7 cellular contexts compared by ENCODE assay signal in the genomic region with DNA sequence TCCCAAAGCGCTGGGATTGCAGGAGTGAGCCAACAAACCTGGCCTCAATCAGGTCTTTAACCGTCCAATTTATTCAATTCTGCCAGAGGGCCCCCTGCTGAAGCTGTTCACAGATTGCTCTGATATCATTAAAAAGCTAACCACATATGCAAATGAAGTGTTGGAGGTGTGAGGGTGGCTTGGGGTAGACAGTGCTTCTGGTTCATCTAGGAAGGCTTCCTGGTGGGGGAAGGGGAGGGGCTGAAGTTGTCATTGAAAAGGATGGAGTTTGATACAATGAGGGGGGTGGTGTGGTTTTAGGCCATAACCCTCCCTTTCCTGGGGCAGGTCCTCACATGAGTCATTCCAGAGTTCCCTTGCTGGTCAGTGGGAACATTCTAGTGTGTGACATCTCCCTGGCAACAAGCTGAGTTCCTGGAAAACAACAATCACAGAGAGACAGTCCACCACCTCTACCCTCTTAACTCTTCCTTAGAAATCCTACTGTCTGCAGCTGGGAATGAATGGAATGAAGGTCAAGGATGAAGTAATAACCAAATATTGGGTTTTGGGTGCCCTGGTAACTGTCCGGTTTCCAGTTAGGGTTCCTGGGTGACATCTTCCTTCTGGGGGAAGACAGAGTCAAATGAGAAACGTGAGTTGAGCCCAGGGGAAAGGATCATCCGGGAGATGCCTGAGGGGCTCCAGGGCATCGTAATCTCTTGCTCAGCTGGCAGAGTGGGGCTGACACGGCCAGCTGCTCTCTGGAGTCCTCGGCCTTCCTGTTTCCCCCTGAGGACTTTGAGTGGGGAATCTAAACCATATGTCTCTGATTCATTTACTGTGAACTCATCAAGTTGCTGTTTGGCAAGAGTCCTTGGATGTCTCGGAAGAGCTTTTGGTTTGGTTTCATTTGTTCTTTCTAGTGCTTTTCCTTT.
A peak's percentile ranks its signal among the peaks of the same experiment; 100 is the strongest.
DNase-seq lines count a peak whose midpoint lies in the region; FAIRE-seq and TF ChIP-seq lines count a peak whose summit lies in the region.

No MANE protein-coding gene starts in this region.

- H3K36me3 ChIP-seq in brain microvascular endothelial cell (replicated peaks) (no peaks in the 10 kb centered on the region), subcutaneous abdominal adipose tissue (ENCODE audit: control insufficient read depth in 5 of 5, insufficient read depth in 5 of 5, low read length in 5 of 5) (no peaks in the 10 kb centered on the region)

- H3K4me3 ChIP-seq in NB4 (ENCODE audit: low read depth, low read length), result no peak overlapping the region
- H3K4me3 ChIP-seq in brain microvascular endothelial cell (ENCODE audit: low read depth, low read length), result peak overlapping the region; percentile 31
- H3K4me3 ChIP-seq in subcutaneous abdominal adipose tissue (ENCODE audit: low read depth in 1 of 5, low read length in 5 of 5), result peak overlapping the region in 3 of 5 donors; percentile 28 to 51 (median 45)

- H3K9ac ChIP-seq in subcutaneous abdominal adipose tissue (ENCODE audit: low read length in 5 of 5), result peak overlapping the region; percentile 9 to 66 (median 48)

- no peak for TF ChIP-seq POLR2A in NB4 (IDR thresholded peaks at IDR 0.05; ENCODE audit: extremely low read depth, insufficient read length)

- no peaks in the 10 kb centered on the region for H3K9me3 ChIP-seq in subcutaneous abdominal adipose tissue (ENCODE audit: control insufficient read depth in 5 of 5, low read length in 5 of 5)

- DNase-seq in GM19239 (ENCODE audit: insufficient read length, low spot score) (no peak), NB4 (ENCODE audit: low read depth) (peak; percentile 26), brain microvascular endothelial cell (peak; percentile 99), kidney tubule cell (ENCODE audit: low spot score) (peak; percentile 98), Kasumi-1 (lab: John Stamatoyannopoulos, UW) (no peak)
- no peak for DNase-seq in activated CD4-positive, alpha-beta T cell treated with anti-CD3 and anti-CD28 coated beads for 48 hours

- in situ Hi-C loops in brain microvascular endothelial cell (cut with HindIII; ENCODE audit: low pct_ligation_motif_present, low sequenced_read_pairs), result no loop called here

- no peaks in the 10 kb centered on the region for H3K27me3 ChIP-seq in brain microvascular endothelial cell (replicated peaks)
- peaks cover 0 to 4% (median 0%) of the 10 kb centered on the region in 5 donors for H3K27me3 ChIP-seq in subcutaneous abdominal adipose tissue (ENCODE audit: control insufficient read depth in 5 of 5, insufficient read depth in 4 of 5, low read length in 5 of 5)

- TF ChIP-seq CTCF in NB4 (IDR thresholded peaks at IDR 0.05; ENCODE audit: low read depth, low read length) (no peak), brain microvascular endothelial cell (IDR thresholded peaks at IDR 0.05; ENCODE audit: low read depth, low read length, missing control alignments) (peak; percentile 2)

- peaks cover 12 to 66% (median 46%) of the 10 kb centered on the region in 5 donors for H3K4me1 ChIP-seq in subcutaneous abdominal adipose tissue (ENCODE audit: control insufficient read depth in 5 of 5, insufficient read depth in 5 of 5, low read length in 5 of 5)

- H3K27ac ChIP-seq in brain microvascular endothelial cell, result peak overlapping the region; percentile 96
- peak overlapping the region; percentile 80 for H3K27ac ChIP-seq in subcutaneous abdominal adipose tissue (ENCODE audit: low read depth, low read length)

- peak; percentile 26 for FAIRE-seq in GM19239 (lab: Jason Lieb, UNC)

Comparison
In these comparisons a context has a peak if more than half of its experiments do, and no peak if none do; other contexts are left out.
1. DNase-seq: peak in NB4 (single experiment), brain microvascular endothelial cell (single experiment) and kidney tubule cell (single experiment); none in GM19239 (single experiment), Kasumi-1 (0 of 2) and activated CD4-positive, alpha-beta T cell treated with anti-CD3 and anti-CD28 coated beads for 48 hours (single experiment).